In the genomic region with DNA sequence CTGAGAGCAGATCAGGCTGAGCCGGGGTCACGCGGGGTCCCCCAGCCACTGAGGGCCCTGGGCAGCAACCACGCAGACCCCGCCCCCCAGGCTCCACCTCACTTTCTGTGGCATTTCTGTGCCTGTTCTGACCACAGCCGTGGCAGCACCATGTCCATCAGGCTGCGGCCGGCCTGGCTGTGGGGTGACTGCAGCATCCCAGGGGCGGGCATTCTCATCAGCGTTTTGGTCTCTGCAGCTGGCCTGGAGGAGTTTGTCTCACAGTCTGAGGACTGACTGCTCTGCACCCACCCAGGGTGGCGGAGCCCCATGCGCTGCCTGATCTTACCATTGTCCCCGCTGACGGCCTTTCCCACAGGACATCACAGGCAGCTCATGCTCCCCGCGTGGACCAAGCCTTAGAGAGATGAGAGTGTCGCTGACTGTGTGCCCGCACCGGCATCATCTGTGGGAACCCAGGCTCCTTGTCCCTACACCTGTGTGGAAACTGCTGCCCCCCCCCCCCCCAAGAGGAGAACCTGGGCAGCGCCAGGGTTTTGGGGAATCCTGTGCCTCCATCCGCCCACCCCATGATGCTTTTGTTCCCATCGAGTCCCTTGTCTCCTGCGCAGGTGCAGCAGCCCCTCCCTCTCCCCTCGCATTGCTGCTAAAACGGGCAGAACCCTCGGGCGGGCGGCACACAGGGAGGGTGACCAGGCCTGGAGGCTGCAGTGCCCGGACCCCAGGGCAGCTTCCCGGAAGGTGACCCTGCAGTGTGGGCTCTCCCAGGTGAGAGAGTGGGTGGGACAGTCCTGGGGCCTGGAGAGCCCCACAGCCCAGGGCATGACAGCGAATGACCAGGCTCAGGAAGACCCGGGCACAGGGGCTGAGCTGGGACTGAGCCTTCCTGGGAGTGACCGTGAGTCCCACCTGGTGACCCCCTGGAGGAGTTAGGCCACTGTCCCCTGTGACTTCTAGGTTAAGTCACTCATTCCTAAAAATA, we compare ENCODE assay signal across 19 cellular contexts. TPM values are rescaled to one million over a fixed set of nuclear protein-coding genes. Genes with fewer than 3 reads are reported as not detected.
DNase-seq lines count a peak whose midpoint lies in the region; ATAC-seq and TF ChIP-seq lines count a peak whose summit lies in the region.
"Had no signal": no experiment of that assay in that cellular context is flagged by ENCODE, and none has a peak within 500 bp of the region (broad histone marks: within the 10 kb centered on the region; RNA-seq: fewer than 3 reads in every experiment).

No MANE protein-coding gene starts in this region.

- intact Hi-C loops in stomach (cut with DNase I; ENCODE audit: low total_unique reads) = no loop called here

- H3K9me3 Mint-ChIP-seq in neural progenitor cell = peaks cover 2% of the 10 kb centered on the region
- H3K9me3 Mint-ChIP-seq: CD8-positive, alpha-beta T cell had no signal

- no peak overlapping the region for H3K9ac ChIP-seq in neural progenitor cell
- H3K9ac ChIP-seq: GM23248 had no signal

- no peaks in the 10 kb centered on the region for H3K79me2 ChIP-seq in neural progenitor cell (ENCODE audit: low read depth)

- WGBS in stomach, 5 donors = 88 to 93% (median 92%) methylated on average over 15 to 33 of the region's 33 CpGs

- ATAC-seq in GM19452 (IDR thresholded peaks at IDR 0.05; ENCODE audit: unreplicated experiment) = no peak
- ATAC-seq: CD8-positive, alpha-beta T cell; K562 had no signal

- peaks cover 10% of the 10 kb centered on the region for H3K9me3 ChIP-seq in WERI-Rb-1 (ENCODE audit: severe bottlenecking)
- H3K9me3 ChIP-seq in neural progenitor cell (ENCODE audit: low read depth) = peaks cover 10% of the 10 kb centered on the region
- peaks cover 0 to 16% (median 6%) of the 10 kb centered on the region in 4 donors for H3K9me3 ChIP-seq in stomach

- DNase-seq in WERI-Rb-1 (peak; percentile 17), coronary artery (ENCODE audit: low spot score) (peak; percentile 52), neural progenitor cell (ENCODE audit: low spot score) (no peak), stomach (peak; percentile 21), mucosa of gallbladder (ENCODE audit: low spot score) (no peak), nucleus accumbens (lab: John Stamatoyannopoulos, UW) (no peak)
- DNase-seq: DND-41, GF-D8, GM23248, NCI-H1105, NCI-H1694 treated with DMSO at 0.1 percent for 48 hours, NCI-H446, PC-9 had no signal

- TF ChIP-seq CTCF in WERI-Rb-1 (IDR thresholded peaks at IDR 0.05; ENCODE audit: low read depth, low read length) (no peak), coronary artery (IDR thresholded peaks at IDR 0.05) (no peak), neural progenitor cell (IDR thresholded peaks at IDR 0.05) (no peak), stomach (IDR thresholded peaks at IDR 0.05) (no peak)

- H3K27ac ChIP-seq in WERI-Rb-1 (no peak overlapping the region), coronary artery (no peak overlapping the region), neural progenitor cell (no peak overlapping the region), stomach (no peak overlapping the region)
- H3K27ac ChIP-seq: GM23248, PC-9 had no signal

- H3K4me1 Mint-ChIP-seq in neural progenitor cell = no peaks in the 10 kb centered on the region

- no peak for TF ChIP-seq POLR2A in stomach (IDR thresholded peaks at IDR 0.05)

- no peak overlapping the region for H3K4me2 ChIP-seq in neural progenitor cell
- H3K4me2 ChIP-seq: PC-9 had no signal

- no peak overlapping the region for H2AFZ ChIP-seq in neural progenitor cell (replicated peaks)
- H2AFZ ChIP-seq: GM23248, PC-9 had no signal

- no peaks in the 10 kb centered on the region for H3K27me3 ChIP-seq in WERI-Rb-1 (ENCODE audit: insufficient read depth, low read depth, severe bottlenecking)
- H3K27me3 ChIP-seq in neural progenitor cell = no peaks in the 10 kb centered on the region
- H3K27me3 ChIP-seq in stomach = peaks cover 0 to 36% (median 6%) of the 10 kb centered on the region in 3 donors

- no peak overlapping the region for H3K4me3 Mint-ChIP-seq in neural progenitor cell
- H3K4me3 Mint-ChIP-seq: CD8-positive, alpha-beta T cell had no signal

- no peaks in the 10 kb centered on the region for H4K20me1 ChIP-seq in neural progenitor cell (ENCODE audit: low read depth)

- no peaks in the 10 kb centered on the region for H3K36me3 Mint-ChIP-seq in neural progenitor cell
- H3K36me3 Mint-ChIP-seq: CD8-positive, alpha-beta T cell had no signal

- no peaks in the 10 kb centered on the region for H3F3A ChIP-seq in neural progenitor cell (ENCODE audit: low read depth)

- no peak overlapping the region for H3K4me3 ChIP-seq in WERI-Rb-1 (ENCODE audit: low read depth, low read length)
- no peak overlapping the region for H3K4me3 ChIP-seq in coronary artery
- no peak overlapping the region for H3K4me3 ChIP-seq in neural progenitor cell
- H3K4me3 ChIP-seq in stomach = no peak overlapping the region
- H3K4me3 ChIP-seq: GM23248, K562, PC-9 had no signal

- H3K4me1 ChIP-seq in neural progenitor cell (no peaks in the 10 kb centered on the region), stomach (no peaks in the 10 kb centered on the region)

- TF ChIP-seq EP300 in stomach (IDR thresholded peaks at IDR 0.05) = no peak

- H3K27ac Mint-ChIP-seq in neural progenitor cell = peak overlapping the region; percentile 64
- H3K27ac Mint-ChIP-seq: CD8-positive, alpha-beta T cell had no signal

- no peaks in the 10 kb centered on the region for H3K36me3 ChIP-seq in WERI-Rb-1
- no peaks in the 10 kb centered on the region for H3K36me3 ChIP-seq in neural progenitor cell
- no peaks in the 10 kb centered on the region for H3K36me3 ChIP-seq in stomach

- H3K27me3 Mint-ChIP-seq in neural progenitor cell (ENCODE audit: insufficient read depth, low read depth) = peaks cover 5% of the 10 kb centered on the region

RNA-seq across cellular contexts. Expression of a gene that starts 1.8 kb away (rescaled TPM):
- not detected in 2 replicates for total RNA-seq in neural progenitor cell (ENCODE audit: low replicate concordance)
- not detected for total RNA-seq in stomach
- polyA plus RNA-seq in stomach = not detected
- not detected for total RNA-seq in mucosa of gallbladder
- total RNA-seq: CD8-positive, alpha-beta T cell; GM23248; K562; M059J; PC-9 had no signal
- polyA plus RNA-seq: AG04450, BJ, GM23248, K562 had no signal

RNA-seq across cellular contexts. Expression of a gene that starts 13.1 kb away (rescaled TPM):
- total RNA-seq in neural progenitor cell (ENCODE audit: low replicate concordance) = not detected in 2 replicates
- not detected for total RNA-seq in stomach
- polyA plus RNA-seq in stomach = not detected
- total RNA-seq in mucosa of gallbladder = not detected
- total RNA-seq: CD8-positive, alpha-beta T cell; GM23248; K562; M059J; PC-9 had no signal
- polyA plus RNA-seq: AG04450, BJ, GM23248, K562 had no signal

RNA-seq across cellular contexts. Expression of a gene that starts 20.4 kb away (rescaled TPM):
- total RNA-seq in neural progenitor cell (ENCODE audit: low replicate concordance) (not detected in 2 replicates), stomach (not detected), mucosa of gallbladder (not detected)
- not detected for polyA plus RNA-seq in stomach
- total RNA-seq: CD8-positive, alpha-beta T cell; GM23248; K562; M059J; PC-9 had no signal
- polyA plus RNA-seq: AG04450, BJ, GM23248, K562 had no signal

RNA-seq across cellular contexts. Expression of a gene that starts 35.3 kb away (rescaled TPM):
- not detected in 2 replicates for total RNA-seq in neural progenitor cell (ENCODE audit: low replicate concordance)
- not detected for total RNA-seq in stomach
- not detected for polyA plus RNA-seq in stomach
- total RNA-seq in mucosa of gallbladder = not detected
- total RNA-seq: CD8-positive, alpha-beta T cell; GM23248; K562; M059J; PC-9 had no signal
- polyA plus RNA-seq: AG04450, BJ, GM23248, K562 had no signal

RNA-seq across cellular contexts. Expression of a gene that starts 42.2 kb away (rescaled TPM):
- not detected in 2 replicates for total RNA-seq in neural progenitor cell (ENCODE audit: low replicate concordance)
- not detected for total RNA-seq in stomach
- polyA plus RNA-seq in stomach = under 1 TPM in 1 of 3 donors, not detected in 2; 0.10 TPM
- not detected for total RNA-seq in mucosa of gallbladder
- total RNA-seq: CD8-positive, alpha-beta T cell; GM23248; K562; M059J; PC-9 had no signal
- polyA plus RNA-seq: AG04450, BJ, GM23248, K562 had no signal

Comparison
In these comparisons a context has a peak if more than half of its experiments do, and no peak if none do; other contexts are left out.
1. DNase-seq: peak in WERI-Rb-1 (single experiment), coronary artery (single experiment) and stomach (single experiment); none in neural progenitor cell (single experiment), mucosa of gallbladder (single experiment) and nucleus accumbens (0 of 56).